13 cellular contexts compared by ENCODE assay signal in genomic region chr3:173893835-173894234, GRCh38.
DNase-seq lines count a peak whose midpoint lies in the region; ATAC-seq, FAIRE-seq and TF ChIP-seq lines count a peak whose summit lies in the region.
"Had no signal": no experiment of that assay in that cellular context is flagged by ENCODE, and none has a peak within 500 bp of the region (broad histone marks: within the 10 kb centered on the region; RNA-seq: fewer than 3 reads in every experiment).

No MANE protein-coding gene starts in this region.

- no peaks in the 10 kb centered on the region for H3K79me2 ChIP-seq in K562 (ENCODE audit: control insufficient read depth, insufficient read depth, low read length)

- FAIRE-seq in GM12891 (lab: Jason Lieb, UNC), result no peak
- no peak for FAIRE-seq in K562 (lab: Jason Lieb, UNC)
- FAIRE-seq in urothelium cell line (lab: Jason Lieb, UNC), result no peak
- FAIRE-seq: A549, G401.6 had no signal

- TF ChIP-seq EP300 in K562 (IDR thresholded peaks at IDR 0.05; ENCODE audit: low read length), result no peak

- no peaks in the 10 kb centered on the region for H3K9me3 ChIP-seq in HEK293 (ENCODE audit: control insufficient read depth, insufficient read depth, low read depth, low read length)
- no peaks in the 10 kb centered on the region; the same call in 1 of the 2 replicates for H3K9me3 ChIP-seq in K562 (replicated peaks; ENCODE audit: control insufficient read depth, insufficient read depth, low read depth, low read length)
- H3K9me3 ChIP-seq: A549, BE2C had no signal

- CTCF ChIA-PET in HEK293 (lab: Yijun Ruan, JAX), result no interaction called here
- CTCF ChIA-PET in K562 (lab: Yijun Ruan, JAX; ENCODE audit: low intra/inter-chr PET ratio), result no interaction called here

- no TSS peak for BruUV-seq in K562 (replicated peaks; lab: Mats Ljungman, UMichigan)

- H3K27me3 ChIP-seq in K562 (ENCODE audit: control insufficient read depth in 2 of 2, insufficient read depth in 2 of 2, low read length in 2 of 2), result no peaks in the 10 kb centered on the region
- H3K27me3 ChIP-seq: BE2C had no signal

- H3K9ac ChIP-seq in K562 (ENCODE audit: insufficient read depth in 1 of 2, low read depth in 2 of 2, low read length in 2 of 2), result no peak overlapping the region

- H3K4me1 ChIP-seq in HEK293 (ENCODE audit: control insufficient read depth, insufficient read depth, low read length) (no peaks in the 10 kb centered on the region), K562 (replicated peaks in 1 of 2; ENCODE audit: control insufficient read depth in 2 of 2, insufficient read depth in 2 of 2, low read length in 2 of 2) (no peaks in the 10 kb centered on the region)
- H3K4me1 ChIP-seq: A549, BE2C had no signal

- intact Hi-C loops in K562 (cut with micrococcal nuclease), result no loop called here

- H4K20me1 ChIP-seq in K562 (replicated peaks; ENCODE audit: control insufficient read depth, insufficient read depth, low read length), result no peaks in the 10 kb centered on the region

- no peak overlapping the region for H3K4me2 ChIP-seq in K562 (ENCODE audit: insufficient read depth, low read length)
- H3K4me2 ChIP-seq: A549 had no signal

- POLR2A ChIA-PET in HEK293 (lab: Yijun Ruan, JAX), result no interaction called here
- POLR2A ChIA-PET in K562 (lab: Yijun Ruan, JAX), result interaction anchor here (0.7 kb wide), 1 partner anchor 23 kb away, joined by 3 read pairs; no protein-coding TSS in a partner anchor

- no peak for TF ChIP-seq CTCF in HEK293 (tag by site-specific recombination; IDR thresholded peaks at IDR 0.05)
- TF ChIP-seq CTCF in K562 (IDR thresholded peaks at IDR 0.05 in 2 of 3, conservative IDR thresholded peaks at IDR 0.05 in 1 of 3; ENCODE audit: insufficient read depth in 2 of 3, low read depth in 1 of 3, low read length in 3 of 3), result no peak

- no peak overlapping the region for H3K27ac ChIP-seq in HEK293 (ENCODE audit: extremely low read depth, low read depth, low read length)
- H3K27ac ChIP-seq in K562 (ENCODE audit: extremely low read depth, low read depth, low read length), result no peak overlapping the region
- H3K27ac ChIP-seq: A549, C4-2B had no signal

- no peak for ATAC-seq in K562
- ATAC-seq in GM18858 (IDR thresholded peaks at IDR 0.05; ENCODE audit: unreplicated experiment), result no peak
- ATAC-seq in HG03520 (IDR thresholded peaks at IDR 0.05; ENCODE audit: unreplicated experiment), result no peak
- ATAC-seq: A549, HCT116 had no signal

- in situ Hi-C loops in K562 (cut with MboI), result no loop called here

- 0% methylated on average over 2 of the region's 2 CpGs for WGBS in K562 (ENCODE audit: insufficient coverage, low coverage, missing lambda C conversion rate)

- TF ChIP-seq RAD21 in K562 (CRISPR knock-in tag; conservative IDR thresholded peaks at IDR 0.05 in 1 of 2, IDR thresholded peaks at IDR 0.05 in 1 of 2), result no peak

- no peak overlapping the region for H2AFZ ChIP-seq in K562 (ENCODE audit: low read depth, low read length)

- TF ChIP-seq POLR2A in GM12891 (IDR thresholded peaks at IDR 0.05; ENCODE audit: low read depth, low read length) (no peak), K562 (conservative IDR thresholded peaks at IDR 0.05) (no peak)

- DNase-seq in GM12891 (ENCODE audit: insufficient read length, low spot score) (no peak), OCI-M1 (lab: John Stamatoyannopoulos, UW) (peak; percentile 25), K562 (ENCODE audit: extremely low read depth in 1 of 4, low spot score in 3 of 4) (no peak), urothelium cell line (ENCODE audit: low spot score) (no peak)
- DNase-seq: BE2C; CD4-positive, alpha-beta memory T cell had no signal

- no peaks in the 10 kb centered on the region for H3K9me1 ChIP-seq in K562 (ENCODE audit: control insufficient read depth, insufficient read depth, low read length)

- no peak overlapping the region for H3K4me3 ChIP-seq in HEK293 (ENCODE audit: low read depth, low read length)
- no peak overlapping the region for H3K4me3 ChIP-seq in K562
- H3K4me3 ChIP-seq: A549 had no signal

- H3K36me3 ChIP-seq in HEK293 (ENCODE audit: control insufficient read depth in 2 of 2, insufficient read depth in 1 of 2, low read length in 2 of 2) (no peaks in the 10 kb centered on the region), K562 (ENCODE audit: control insufficient read depth, insufficient read depth, low read length) (no peaks in the 10 kb centered on the region)
- H3K36me3 ChIP-seq: BE2C had no signal

TF ChIP-seq in GM12891, 5 proteins besides CTCF, POLR2A, EP300 and RAD21:
- no peak for TF ChIP-seq TAF1 (IDR thresholded peaks at IDR 0.05; ENCODE audit: low read depth, low read length)
- TF ChIP-seq PAX5 (IDR thresholded peaks at IDR 0.05; ENCODE audit: insufficient read depth, low read length, severe bottlenecking), result no peak
- TF ChIP-seq SPI1 (IDR thresholded peaks at IDR 0.05; ENCODE audit: low read depth, low read length), result peak; percentile 48

TF ChIP-seq in HEK293, 187 proteins besides CTCF, POLR2A, EP300 and RAD21:
- TF ChIP-seq PRDM4 (tag by site-specific recombination; IDR thresholded peaks at IDR 0.05), result no peak
- TF ChIP-seq ZNF23 (tag by site-specific recombination; IDR thresholded peaks at IDR 0.05; ENCODE audit: borderline replicate concordance), result no peak
- peak; percentile 65 for TF ChIP-seq PRDM1 (tag by site-specific recombination; IDR thresholded peaks at IDR 0.05)
- TF ChIP-seq GLIS1 (tag by site-specific recombination; IDR thresholded peaks at IDR 0.05), result no peak

TF ChIP-seq in K562, 482 proteins besides CTCF, POLR2A, EP300 and RAD21:
- TF ChIP-seq SNAPC5 (CRISPR knock-in tag; IDR thresholded peaks at IDR 0.05), result no peak
- TF ChIP-seq MAZ (CRISPR knock-in tag; conservative IDR thresholded peaks at IDR 0.05 in 1 of 2, IDR thresholded peaks at IDR 0.05 in 1 of 2), result no peak
- no peak for TF ChIP-seq VEZF1 (CRISPR knock-in tag; IDR thresholded peaks at IDR 0.05)
- no peak for TF ChIP-seq IRF9 (tag; IDR thresholded peaks at IDR 0.05)
- TF ChIP-seq SPI1 (IDR thresholded peaks at IDR 0.05; ENCODE audit: borderline replicate concordance, low read depth, low read length), result 0 out of 2 replicates have a peak, but pooled peaks have one; percentile 31
